Comparison of ENCODE assay signal across 8 cellular contexts in the genomic region with DNA sequence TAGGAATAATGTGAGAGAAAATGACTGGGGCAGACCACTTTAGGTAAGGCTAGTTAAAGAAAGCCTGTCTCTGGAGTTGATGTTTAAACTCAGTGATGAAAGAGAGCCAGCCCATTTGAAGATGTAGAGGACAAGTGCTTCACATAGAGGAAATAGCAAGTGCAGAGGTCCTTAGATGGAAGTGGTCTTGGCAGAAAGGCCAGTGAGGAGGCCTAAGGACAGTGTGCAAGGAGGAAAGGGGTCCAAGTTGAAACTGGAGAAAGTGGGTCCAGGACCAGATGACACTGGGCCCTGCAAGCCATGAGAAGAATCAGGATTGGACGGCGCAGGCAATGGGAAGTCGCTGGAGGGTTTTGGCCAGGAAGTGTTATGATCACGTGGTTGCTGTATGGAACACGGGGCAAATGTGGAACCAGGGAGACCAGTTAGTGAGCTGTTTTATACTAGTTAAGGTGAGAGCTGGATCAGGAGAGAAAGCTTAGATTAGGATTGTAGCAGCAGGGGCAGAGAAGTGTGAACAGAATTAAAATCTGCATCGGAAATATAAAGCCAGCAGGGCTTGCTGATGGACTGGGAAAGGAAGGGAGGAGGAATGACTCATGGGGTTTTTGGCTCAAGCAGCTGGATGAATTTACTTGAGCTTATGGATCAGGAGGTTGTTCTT. TPM values are rescaled to one million over a fixed set of nuclear protein-coding genes. Genes with fewer than 3 reads are reported as not detected.
A peak's percentile ranks its signal among the peaks of the same experiment; 100 is the strongest.
DNase-seq lines count a peak whose midpoint lies in the region; ATAC-seq and TF ChIP-seq lines count a peak whose summit lies in the region.

No MANE protein-coding gene starts in this region.

- H3K36me3 ChIP-seq in A673 (ENCODE audit: insufficient read depth, low read length, poor library complexity, severe bottlenecking) (no peaks in the 10 kb centered on the region), endodermal cell (ENCODE audit: control insufficient read depth, insufficient read depth, low read length) (peaks cover 12% of the 10 kb centered on the region)

- no peaks in the 10 kb centered on the region for H3K27me3 Mint-ChIP-seq in endodermal cell (ENCODE audit: insufficient read depth)
- peaks cover 6% of the 10 kb centered on the region for H3K27me3 Mint-ChIP-seq in nephron progenitor cell (ENCODE audit: low read depth, poor library complexity)

- WGBS in endodermal cell (ENCODE audit: insufficient coverage in 1 of 2, insufficient read length in 1 of 2), 2 experiments: 80 to 89% methylated on average over 5 to 6 of the region's 6 CpGs

- H3K9me3 ChIP-seq in A673 (ENCODE audit: low read depth, low read length, poor library complexity, severe bottlenecking) (no peaks in the 10 kb centered on the region), endodermal cell (ENCODE audit: control insufficient read depth, low read length) (no peaks in the 10 kb centered on the region)

- intact Hi-C loops in A673 (cut with micrococcal nuclease; ENCODE audit: unreplicated experiment): no loop called here

- H3K27ac ChIP-seq in A673 (ENCODE audit: low read depth, low read length, poor library complexity, severe bottlenecking) (peak overlapping the region; percentile 2), endodermal cell (ENCODE audit: low read depth, low read length) (peak overlapping the region; percentile 21)

- peaks cover 61% of the 10 kb centered on the region for H3K4me1 Mint-ChIP-seq in endodermal cell
- H3K4me1 Mint-ChIP-seq in nephron progenitor cell: peaks cover 41% of the 10 kb centered on the region

- peak; percentile 40 for ATAC-seq in GM18861 (IDR thresholded peaks at IDR 0.05; ENCODE audit: unreplicated experiment)
- ATAC-seq in GM18502 (IDR thresholded peaks at IDR 0.05; ENCODE audit: poor library complexity, unreplicated experiment): no peak

- TF ChIP-seq CTCF in A673 (conservative IDR thresholded peaks at IDR 0.05; ENCODE audit: low read depth, low read length) (no peak), endodermal cell (conservative IDR thresholded peaks at IDR 0.05) (no peak), nephron progenitor cell (IDR thresholded peaks at IDR 0.05) (no peak)

- peaks cover 30% of the 10 kb centered on the region for H3K4me1 ChIP-seq in A673 (ENCODE audit: insufficient read depth, low read length, poor library complexity, severe bottlenecking)
- peaks cover 22% of the 10 kb centered on the region for H3K4me1 ChIP-seq in endodermal cell (ENCODE audit: control insufficient read depth, insufficient read depth, low read length)

- H3K9me3 Mint-ChIP-seq in endodermal cell (no peaks in the 10 kb centered on the region), nephron progenitor cell (no peaks in the 10 kb centered on the region)

- CTCF ChIA-PET in A673 (lab: Charles Lee): interaction anchor here (0.6 kb wide), 1 partner anchor 33 kb away, joined by 5 read pairs; no protein-coding TSS in a partner anchor

- H3K36me3 Mint-ChIP-seq in endodermal cell (ENCODE audit: low read depth) (peaks cover 2% of the 10 kb centered on the region), nephron progenitor cell (ENCODE audit: low read depth) (peaks cover 2% of the 10 kb centered on the region)

- peak overlapping the region; percentile 44 for H3K27ac Mint-ChIP-seq in endodermal cell
- H3K27ac Mint-ChIP-seq in nephron progenitor cell: peak overlapping the region; percentile 62

- H3K4me3 Mint-ChIP-seq in endodermal cell (no peak overlapping the region), nephron progenitor cell (no peak overlapping the region)

- POLR2A ChIA-PET in A673 (lab: Charles Lee; ENCODE audit: low non-redundant PET): no interaction called here

- H3K27me3 ChIP-seq in A673 (replicated peaks; ENCODE audit: insufficient read depth, low read depth, low read length, poor library complexity): no peaks in the 10 kb centered on the region
- H3K27me3 ChIP-seq in endodermal cell (ENCODE audit: control insufficient read depth, insufficient read depth, low read length, poor library complexity, severe bottlenecking): no peaks in the 10 kb centered on the region

- no TSS peak for BruUV-seq in A673 (replicated peaks; lab: Mats Ljungman, UMichigan)

- DNase-seq in A673 (ENCODE audit: low spot score) (peak; percentile 63), SHP77 treated with DMSO at 0.1 percent for 48 hours (lab: John Stamatoyannopoulos, UW) (peak; percentile 47), endodermal cell (no peak), nephron progenitor cell (no peak), NCI-H128 (lab: John Stamatoyannopoulos, UW; ENCODE audit: unreplicated experiment) (no peak), RPMI8226 (no peak)

- no peak overlapping the region for H3K9ac ChIP-seq in endodermal cell (ENCODE audit: extremely low read depth, low read length, poor library complexity, severe bottlenecking)

- H3K4me3 ChIP-seq in A673 (ENCODE audit: low read depth, low read length, poor library complexity, severe bottlenecking) (peak overlapping the region; percentile 23), endodermal cell (ENCODE audit: low read length) (no peak overlapping the region)

RNA-seq across cellular contexts. Expression of gene SCAANT1, which starts 48.0 kb away (rescaled TPM):
- total RNA-seq in A673 (2021) (not detected in 2 replicates), endodermal cell (not detected)
- not detected for polyA plus RNA-seq in endodermal cell (2013, experiment 1 of 2)
- polyA plus RNA-seq in endodermal cell (2013, experiment 2 of 2): not detected

Comparison
In these comparisons a context has a peak if more than half of its experiments do, and no peak if none do; other contexts are left out.
1. DNase-seq: peak in A673 (single experiment) and SHP77 treated with DMSO at 0.1 percent for 48 hours (single experiment); none in endodermal cell (single experiment), nephron progenitor cell (single experiment), NCI-H128 (single experiment) and RPMI8226 (single experiment).